In the genomic region with DNA sequence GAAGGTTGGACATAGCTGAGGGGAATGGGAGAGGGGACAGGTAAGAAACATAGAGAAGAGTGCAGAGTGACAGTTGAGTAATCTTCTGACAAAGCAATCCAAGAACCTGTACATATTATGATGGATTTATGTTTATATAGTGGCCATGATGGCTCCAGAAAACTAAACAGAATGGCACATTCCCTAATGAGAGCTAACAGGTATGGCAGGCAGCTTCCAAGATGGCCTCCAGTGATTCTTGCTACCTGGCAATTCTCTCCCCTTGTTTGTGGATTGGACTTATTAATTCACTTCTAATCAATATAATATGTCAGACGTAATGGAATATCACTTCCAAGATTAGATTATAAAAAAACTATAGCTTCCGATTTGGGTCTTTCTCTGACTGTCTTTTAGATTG, we compare ENCODE assay signal across 26 cellular contexts.
DNase-seq lines count a peak whose midpoint lies in the region; ATAC-seq, FAIRE-seq and TF ChIP-seq lines count a peak whose summit lies in the region.
"Had no signal": no experiment of that assay in that cellular context is flagged by ENCODE, and none has a peak within 500 bp of the region (broad histone marks: within the 10 kb centered on the region; RNA-seq: fewer than 3 reads in every experiment).

No MANE protein-coding gene starts in this region.

- peak overlapping the region; percentile 76 for H3K27ac ChIP-seq in GM23338 (ENCODE audit: low read depth)
- H3K27ac ChIP-seq in HUES48 (ENCODE audit: low read depth, low read length) = peak overlapping the region; percentile 35
- peak overlapping the region; percentile 58; the same call in 2 of the 3 replicates for H3K27ac ChIP-seq in K562 (ENCODE audit: extremely low read depth, low read depth, low read length)
- no peak overlapping the region for H3K27ac ChIP-seq in neural progenitor cell
- no peak overlapping the region for H3K27ac ChIP-seq in SJCRH30
- H3K27ac ChIP-seq: A549; BLaER1 treated with 17β-estradiol and CSF1 and Interleukin-3, amounts not matched to agents 10 nM and 100 nM; GM23248 had no signal

- H3K4me1 Mint-ChIP-seq in GM23338 = peaks cover 50% of the 10 kb centered on the region
- peaks cover 10% of the 10 kb centered on the region for H3K4me1 Mint-ChIP-seq in neural progenitor cell
- H3K4me1 Mint-ChIP-seq: CD14-positive monocyte; CD8-positive, alpha-beta memory T cell had no signal

- TF ChIP-seq RAD21 in K562 (CRISPR knock-in tag; conservative IDR thresholded peaks at IDR 0.05 in 1 of 2, IDR thresholded peaks at IDR 0.05 in 1 of 2) = no peak

- no peaks in the 10 kb centered on the region for H3K9me1 ChIP-seq in K562 (ENCODE audit: control insufficient read depth, insufficient read depth, low read length)

- 0% methylated on average over 2 of the region's 2 CpGs for WGBS in K562 (ENCODE audit: insufficient coverage, low coverage, missing lambda C conversion rate)

- peak overlapping the region; percentile 82 for H3K27ac Mint-ChIP-seq in GM23338
- H3K27ac Mint-ChIP-seq in neural progenitor cell = no peak overlapping the region
- H3K27ac Mint-ChIP-seq: CD14-positive monocyte; CD4-positive, alpha-beta T cell; CD8-positive, alpha-beta memory T cell had no signal

- H3K27me3 Mint-ChIP-seq in GM23338 (ENCODE audit: insufficient read depth, low read depth, poor library complexity) = peaks cover 4% of the 10 kb centered on the region
- no peaks in the 10 kb centered on the region for H3K27me3 Mint-ChIP-seq in neural progenitor cell (ENCODE audit: insufficient read depth, low read depth)
- H3K27me3 Mint-ChIP-seq: CD4-positive, alpha-beta T cell; CD8-positive, alpha-beta memory T cell had no signal

- no peak for TF ChIP-seq EP300 in K562 (IDR thresholded peaks at IDR 0.05; ENCODE audit: low read length)

- FAIRE-seq in K562 (lab: Jason Lieb, UNC) = no peak
- FAIRE-seq: A549, D721Med, GM12878, GM19239, H54 had no signal

- CTCF ChIA-PET in K562 (lab: Yijun Ruan, JAX; ENCODE audit: low intra/inter-chr PET ratio) = no interaction called here

- no peak for TF ChIP-seq CTCF in GM23338 (conservative IDR thresholded peaks at IDR 0.05; ENCODE audit: low read depth in 2 of 2)
- TF ChIP-seq CTCF in K562 (IDR thresholded peaks at IDR 0.05 in 2 of 3, conservative IDR thresholded peaks at IDR 0.05 in 1 of 3; ENCODE audit: insufficient read depth in 2 of 3, low read depth in 1 of 3, low read length in 3 of 3) = no peak
- no peak for TF ChIP-seq CTCF in neural progenitor cell (IDR thresholded peaks at IDR 0.05)

- H4K20me1 ChIP-seq in GM23338 (replicated peaks; ENCODE audit: insufficient read depth) = no peaks in the 10 kb centered on the region
- H4K20me1 ChIP-seq in K562 (replicated peaks; ENCODE audit: control insufficient read depth, insufficient read depth, low read length) = no peaks in the 10 kb centered on the region
- no peaks in the 10 kb centered on the region for H4K20me1 ChIP-seq in neural progenitor cell (ENCODE audit: low read depth)
- H4K20me1 ChIP-seq: BLaER1 treated with 17β-estradiol and CSF1 and Interleukin-3, amounts not matched to agents 10 nM and 100 nM had no signal

- BruUV-seq in K562 (replicated peaks; lab: Mats Ljungman, UMichigan) = no TSS peak

- H3K4me3 Mint-ChIP-seq in GM23338 (no peak overlapping the region), neural progenitor cell (no peak overlapping the region)
- H3K4me3 Mint-ChIP-seq: CD14-positive monocyte; CD4-positive, alpha-beta T cell; CD8-positive, alpha-beta memory T cell had no signal

- H3K9me3 ChIP-seq in HUES48 (ENCODE audit: control insufficient read depth, insufficient read depth, low read length) (no peaks in the 10 kb centered on the region), K562 (replicated peaks; ENCODE audit: control insufficient read depth, insufficient read depth, low read depth, low read length) (no peaks in the 10 kb centered on the region), neural progenitor cell (ENCODE audit: low read depth) (no peaks in the 10 kb centered on the region), SJCRH30 (replicated peaks) (no peaks in the 10 kb centered on the region)
- H3K9me3 ChIP-seq: A549; BE2C; BLaER1 treated with 17β-estradiol and CSF1 and Interleukin-3, amounts not matched to agents 10 nM and 100 nM had no signal

- H3F3A ChIP-seq in GM23338 (replicated peaks; ENCODE audit: low read depth) (no peaks in the 10 kb centered on the region), neural progenitor cell (ENCODE audit: low read depth) (no peaks in the 10 kb centered on the region)

- H3K79me2 ChIP-seq in GM23338 (replicated peaks; ENCODE audit: insufficient read depth) = no peaks in the 10 kb centered on the region
- peaks cover 3% of the 10 kb centered on the region; the same call in 2 of the 3 replicates for H3K79me2 ChIP-seq in K562 (ENCODE audit: control insufficient read depth, insufficient read depth, low read length)
- no peaks in the 10 kb centered on the region for H3K79me2 ChIP-seq in neural progenitor cell (ENCODE audit: low read depth)

- peak overlapping the region; percentile 53; the same call in 1 of the 2 replicates for H3K4me2 ChIP-seq in GM23338
- H3K4me2 ChIP-seq in K562 (ENCODE audit: insufficient read depth, low read length) = peak overlapping the region; percentile 75
- H3K4me2 ChIP-seq in neural progenitor cell = no peak overlapping the region
- H3K4me2 ChIP-seq: A549; BLaER1 treated with 17β-estradiol and CSF1 and Interleukin-3, amounts not matched to agents 10 nM and 100 nM had no signal

- POLR2A ChIA-PET in K562 (lab: Yijun Ruan, JAX) = interaction anchor here (0.6 kb wide), 1 partner anchor 67 kb away, joined by 3 read pairs; no protein-coding TSS in a partner anchor

- H3K36me3 ChIP-seq in GM23338 (ENCODE audit: insufficient read depth) = no peaks in the 10 kb centered on the region
- no peaks in the 10 kb centered on the region for H3K36me3 ChIP-seq in HUES48 (ENCODE audit: control insufficient read depth, insufficient read depth, low read length)
- no peaks in the 10 kb centered on the region for H3K36me3 ChIP-seq in K562 (ENCODE audit: control insufficient read depth, insufficient read depth, low read length)
- no peaks in the 10 kb centered on the region for H3K36me3 ChIP-seq in neural progenitor cell
- H3K36me3 ChIP-seq in SJCRH30 = no peaks in the 10 kb centered on the region
- H3K36me3 ChIP-seq: BE2C; BLaER1 treated with 17β-estradiol and CSF1 and Interleukin-3, amounts not matched to agents 10 nM and 100 nM had no signal

- H3K9ac ChIP-seq in HUES48 (ENCODE audit: low read depth, low read length) = no peak overlapping the region
- H3K9ac ChIP-seq in K562 (ENCODE audit: insufficient read depth in 1 of 2, low read depth in 2 of 2, low read length in 2 of 2) = peak overlapping the region in 1 of 2 experiments; percentile 64; a peak in 2 of 4 replicates
- no peak overlapping the region for H3K9ac ChIP-seq in neural progenitor cell
- H3K9ac ChIP-seq: BLaER1 treated with 17β-estradiol and CSF1 and Interleukin-3, amounts not matched to agents 10 nM and 100 nM; GM23248 had no signal

- H3K27me3 ChIP-seq in GM23338 (ENCODE audit: insufficient read depth) (no peaks in the 10 kb centered on the region), HUES48 (ENCODE audit: control insufficient read depth, insufficient read depth, low read length) (no peaks in the 10 kb centered on the region), K562 (ENCODE audit: control insufficient read depth in 2 of 2, insufficient read depth in 2 of 2, low read length in 2 of 2) (no peaks in the 10 kb centered on the region), neural progenitor cell (no peaks in the 10 kb centered on the region), SJCRH30 (no peaks in the 10 kb centered on the region)
- H3K27me3 ChIP-seq: BE2C; BLaER1 treated with 17β-estradiol and CSF1 and Interleukin-3, amounts not matched to agents 10 nM and 100 nM had no signal

- H2AFZ ChIP-seq in GM23338 = no peak overlapping the region
- peak overlapping the region; percentile 42 for H2AFZ ChIP-seq in K562 (ENCODE audit: low read depth, low read length)
- H2AFZ ChIP-seq in neural progenitor cell (replicated peaks) = peak overlapping the region; percentile 43
- H2AFZ ChIP-seq: GM23248 had no signal

- no peaks in the 10 kb centered on the region; the same call in 2 of the 3 replicates for H3K36me3 Mint-ChIP-seq in GM23338 (ENCODE audit: low read depth)
- no peaks in the 10 kb centered on the region for H3K36me3 Mint-ChIP-seq in neural progenitor cell
- H3K36me3 Mint-ChIP-seq: CD14-positive monocyte; CD8-positive, alpha-beta memory T cell had no signal

- H3K4me1 ChIP-seq in GM23338 (ENCODE audit: insufficient read depth) (peaks cover 44% of the 10 kb centered on the region), HUES48 (ENCODE audit: control insufficient read depth, insufficient read depth, low read length) (peaks cover 47% of the 10 kb centered on the region), K562 (replicated peaks in 1 of 2; ENCODE audit: control insufficient read depth in 2 of 2, insufficient read depth in 2 of 2, low read length in 2 of 2) (no peaks in the 10 kb centered on the region), neural progenitor cell (peaks cover 8% of the 10 kb centered on the region), SJCRH30 (no peaks in the 10 kb centered on the region)
- H3K4me1 ChIP-seq: A549; BE2C; BLaER1 treated with 17β-estradiol and CSF1 and Interleukin-3, amounts not matched to agents 10 nM and 100 nM had no signal

- TF ChIP-seq POLR2A in K562 (conservative IDR thresholded peaks at IDR 0.05) = no peak

- in situ Hi-C loops in K562 (cut with MboI) = no loop called here

- ATAC-seq in GM23338 (no peak), K562 (peak; percentile 76), HG02571 (IDR thresholded peaks at IDR 0.05; ENCODE audit: unreplicated experiment) (no peak)
- ATAC-seq: A549, GM12878 had no signal

- DNase-seq in GM23338 (ENCODE audit: low spot score) (peak; percentile 1), K562 (ENCODE audit: extremely low read depth in 1 of 4, low spot score in 3 of 4) (peak in 1 of 4 experiments; percentile 18), neural progenitor cell (ENCODE audit: low spot score) (no peak), SJCRH30 (no peak)
- no peak for DNase-seq in stimulated activated CD4-positive, alpha-beta T cell treated with anti-CD3 and anti-CD28 coated beads, Interleukin-12 subunit alpha, Interleukin-12 subunit beta, amount 100 ng/mL, for 4 hours
- DNase-seq: 8988T; ACHN; AML-193; BE2C; CD4-positive, alpha-beta T cell; CD8-positive, alpha-beta memory T cell; DMS 273 treated with DMSO at 0.1 percent for 48 hours; DMS79; EL; GDM1; GM23248; HCEC 1CT had no signal

- H3K9me2 ChIP-seq in GM23338 (ENCODE audit: insufficient read depth) = no peaks in the 10 kb centered on the region; the same call in 1 of the 2 replicates

- H3K9me3 Mint-ChIP-seq in GM23338 = no peaks in the 10 kb centered on the region; the same call in 2 of the 3 replicates
- no peaks in the 10 kb centered on the region for H3K9me3 Mint-ChIP-seq in neural progenitor cell
- H3K9me3 Mint-ChIP-seq: CD4-positive, alpha-beta T cell; CD8-positive, alpha-beta memory T cell had no signal

- intact Hi-C loops in K562 (cut with micrococcal nuclease) = no loop called here

- H3K4me3 ChIP-seq in GM23338 (no peak overlapping the region), HUES48 (ENCODE audit: low read depth, low read length) (no peak overlapping the region), K562 (peak overlapping the region; percentile 31), neural progenitor cell (no peak overlapping the region), SJCRH30 (no peak overlapping the region)
- H3K4me3 ChIP-seq: A549; BLaER1 treated with 17β-estradiol and CSF1 and Interleukin-3, amounts not matched to agents 10 nM and 100 nM; GM12878; GM23248 had no signal

Comparison
In these comparisons a context has a peak if more than half of its experiments do, and no peak if none do; other contexts are left out.
1. H3K27ac ChIP-seq: peak in GM23338 (single experiment), HUES48 (single experiment) and K562 (single experiment); none in neural progenitor cell (single experiment) and SJCRH30 (single experiment).